ENCODE assay signal across 1 cellular context in the genomic region with DNA sequence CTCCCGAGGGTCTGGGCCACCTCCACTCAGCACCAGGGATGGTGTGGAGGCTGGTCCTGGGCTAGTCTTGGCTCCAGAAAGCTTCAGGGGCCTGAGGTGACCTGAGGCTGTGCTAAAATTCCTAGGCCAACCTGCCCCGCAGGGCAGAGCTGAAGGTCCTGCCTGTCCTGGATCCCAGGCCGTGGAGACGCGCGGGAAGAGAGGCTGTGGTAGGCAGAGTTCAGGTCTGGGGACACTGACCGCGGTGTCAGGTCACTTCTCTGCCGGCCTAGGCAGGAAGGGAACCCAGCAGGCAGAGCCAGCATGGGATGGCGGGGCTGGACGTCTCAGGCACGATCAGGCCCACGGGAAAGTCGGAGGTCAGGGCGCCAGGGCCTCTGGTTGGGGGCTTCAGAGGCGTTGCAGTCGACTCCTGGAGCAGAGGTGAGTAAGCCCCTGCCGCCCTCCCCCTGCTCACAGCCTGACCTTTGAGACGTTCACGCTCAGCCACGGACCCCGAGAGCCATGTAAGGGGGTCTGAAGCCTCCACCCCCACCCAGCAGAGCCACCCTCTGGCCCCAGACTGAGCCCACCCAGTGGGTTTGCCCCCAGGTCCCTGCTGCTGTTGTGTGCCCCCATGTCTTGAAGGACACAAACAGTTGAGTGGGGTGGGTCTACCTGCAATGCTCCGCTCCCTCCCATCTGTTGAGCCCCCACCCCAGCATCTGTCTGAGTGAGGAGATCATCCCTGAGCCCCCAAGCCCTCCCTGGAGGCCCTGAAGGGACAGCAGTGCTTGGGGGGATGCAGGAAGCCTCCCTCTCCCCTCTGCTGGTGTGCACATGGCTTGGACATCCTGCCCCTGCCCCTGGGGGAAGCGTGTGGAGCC.
TF ChIP-seq lines count a peak whose summit lies in the region.

No MANE protein-coding gene starts in this region.

TF ChIP-seq in WTC11, 78 proteins besides CTCF, POLR2A, EP300 and RAD21 (continued from another document):
- TF ChIP-seq ZBTB43 (CRISPR knock-in tag; IDR thresholded peaks at IDR 0.05) (no peak), CREM (CRISPR knock-in tag; IDR thresholded peaks at IDR 0.05) (no peak), TCF7 (CRISPR knock-in tag; IDR thresholded peaks at IDR 0.05; ENCODE audit: low read depth) (no peak), PREB (CRISPR knock-in tag; IDR thresholded peaks at IDR 0.05; ENCODE audit: borderline replicate concordance) (no peak), NR1H2 (CRISPR knock-in tag; IDR thresholded peaks at IDR 0.05) (no peak), EMX1 (CRISPR knock-in tag; IDR thresholded peaks at IDR 0.05) (no peak), IRF2 (CRISPR knock-in tag; IDR thresholded peaks at IDR 0.05; ENCODE audit: borderline replicate concordance, low read depth) (no peak), USF1 (CRISPR knock-in tag; IDR thresholded peaks at IDR 0.05) (no peak), CBFB (CRISPR knock-in tag; IDR thresholded peaks at IDR 0.05; ENCODE audit: low read depth) (no peak), GTF2I (CRISPR knock-in tag; conservative IDR thresholded peaks at IDR 0.05) (no peak), SMAD4 (CRISPR knock-in tag; IDR thresholded peaks at IDR 0.05) (no peak), ZNF532 (CRISPR knock-in tag; IDR thresholded peaks at IDR 0.05; ENCODE audit: borderline replicate concordance) (no peak), ATF1 (CRISPR knock-in tag; IDR thresholded peaks at IDR 0.05) (no peak)
- TF ChIP-seq, protein P1, sequence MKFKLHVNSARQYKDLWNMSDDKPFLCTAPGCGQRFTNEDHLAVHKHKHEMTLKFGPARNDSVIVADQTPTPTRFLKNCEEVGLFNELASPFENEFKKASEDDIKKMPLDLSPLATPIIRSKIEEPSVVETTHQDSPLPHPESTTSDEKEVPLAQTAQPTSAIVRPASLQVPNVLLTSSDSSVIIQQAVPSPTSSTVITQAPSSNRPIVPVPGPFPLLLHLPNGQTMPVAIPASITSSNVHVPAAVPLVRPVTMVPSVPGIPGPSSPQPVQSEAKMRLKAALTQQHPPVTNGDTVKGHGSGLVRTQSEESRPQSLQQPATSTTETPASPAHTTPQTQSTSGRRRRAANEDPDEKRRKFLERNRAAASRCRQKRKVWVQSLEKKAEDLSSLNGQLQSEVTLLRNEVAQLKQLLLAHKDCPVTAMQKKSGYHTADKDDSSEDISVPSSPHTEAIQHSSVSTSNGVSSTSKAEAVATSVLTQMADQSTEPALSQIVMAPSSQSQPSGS (CRISPR knock-in tag; IDR thresholded peaks at IDR 0.05; ENCODE audit: borderline replicate concordance, low read depth), result no peak
- TF ChIP-seq, protein P2, sequence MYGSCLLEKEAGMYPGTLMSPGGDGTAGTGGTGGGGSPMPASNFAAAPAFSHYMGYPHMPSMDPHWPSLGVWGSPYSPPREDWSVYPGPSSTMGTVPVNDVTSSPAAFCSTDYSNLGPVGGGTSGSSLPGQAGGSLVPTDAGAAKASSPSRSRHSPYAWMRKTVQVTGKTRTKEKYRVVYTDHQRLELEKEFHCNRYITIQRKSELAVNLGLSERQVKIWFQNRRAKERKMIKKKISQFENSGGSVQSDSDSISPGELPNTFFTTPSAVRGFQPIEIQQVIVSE (CRISPR knock-in tag; IDR thresholded peaks at IDR 0.05; ENCODE audit: borderline replicate concordance), result no peak
- TF ChIP-seq, protein P3, sequence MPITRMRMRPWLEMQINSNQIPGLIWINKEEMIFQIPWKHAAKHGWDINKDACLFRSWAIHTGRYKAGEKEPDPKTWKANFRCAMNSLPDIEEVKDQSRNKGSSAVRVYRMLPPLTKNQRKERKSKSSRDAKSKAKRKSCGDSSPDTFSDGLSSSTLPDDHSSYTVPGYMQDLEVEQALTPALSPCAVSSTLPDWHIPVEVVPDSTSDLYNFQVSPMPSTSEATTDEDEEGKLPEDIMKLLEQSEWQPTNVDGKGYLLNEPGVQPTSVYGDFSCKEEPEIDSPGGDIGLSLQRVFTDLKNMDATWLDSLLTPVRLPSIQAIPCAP (CRISPR knock-in tag; IDR thresholded peaks at IDR 0.05), result no peak
